ENCODE assay signal across 8 cellular contexts in the genomic region with DNA sequence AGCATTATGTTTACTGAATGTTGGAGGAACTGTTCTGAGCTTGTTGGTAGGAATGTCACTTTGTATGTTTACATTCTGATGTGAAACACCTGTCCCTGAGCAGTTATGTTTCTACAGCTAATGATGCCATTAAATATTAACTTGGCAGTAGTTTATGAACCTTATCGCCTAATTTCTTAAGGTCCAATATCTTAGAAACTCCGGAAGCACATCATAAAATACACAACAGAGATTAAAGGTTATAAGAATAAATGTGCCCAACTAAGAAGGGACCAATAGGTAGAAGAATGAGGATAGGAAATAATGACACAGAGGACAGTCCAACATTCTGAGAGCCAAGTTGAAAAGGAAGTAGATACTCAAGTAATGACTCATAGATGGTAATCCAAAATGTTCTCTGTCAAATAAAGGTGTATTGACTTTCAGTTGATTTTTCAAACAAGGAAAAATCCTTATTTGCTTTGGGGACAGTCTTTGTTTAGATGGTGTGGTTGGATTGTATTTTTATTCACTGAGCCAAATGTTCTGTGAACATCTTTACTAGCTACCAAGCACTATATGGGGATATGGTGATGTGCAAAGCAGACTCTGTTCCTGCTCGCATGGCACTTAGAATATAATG. TPM values are rescaled to one million over a fixed set of nuclear protein-coding genes. Genes with fewer than 3 reads are reported as not detected.
DNase-seq lines count a peak whose midpoint lies in the region; ATAC-seq and TF ChIP-seq lines count a peak whose summit lies in the region.

No MANE protein-coding gene starts in this region.

- H3K4me3 ChIP-seq in testis = no peak overlapping the region

- TF ChIP-seq CTCF in testis (IDR thresholded peaks at IDR 0.05) = no peak

- H3K27ac Mint-ChIP-seq in activated T-cell treated with anti-CD3 and anti-CD28 coated beads, Interleukin-2, amount 50 U/mL, for 24 hours = peak overlapping the region; percentile 84

- no peaks in the 10 kb centered on the region for H3K27me3 Mint-ChIP-seq in activated T-cell treated with anti-CD3 and anti-CD28 coated beads, Interleukin-2, amount 50 U/mL, for 24 hours

- no peaks in the 10 kb centered on the region for H3K27me3 ChIP-seq in testis

- no peaks in the 10 kb centered on the region for H3K9me3 ChIP-seq in testis

- peaks cover 5% of the 10 kb centered on the region for H3K4me1 ChIP-seq in testis

- no peaks in the 10 kb centered on the region for H3K9me3 Mint-ChIP-seq in activated T-cell treated with anti-CD3 and anti-CD28 coated beads, Interleukin-2, amount 50 U/mL, for 24 hours

- no peaks in the 10 kb centered on the region for H3K36me3 ChIP-seq in testis (ENCODE audit: low read depth, missing control alignments)

- H3K4me1 Mint-ChIP-seq in activated T-cell treated with anti-CD3 and anti-CD28 coated beads, Interleukin-2, amount 50 U/mL, for 24 hours (ENCODE audit: low read depth) = peaks cover 55% of the 10 kb centered on the region

- H3K27ac ChIP-seq in testis = no peak overlapping the region

- intact Hi-C loops in testis (cut with DNase I; ENCODE audit: low total_unique reads) = no loop called here

- TF ChIP-seq POLR2A in testis (IDR thresholded peaks at IDR 0.05) = no peak

- no peak overlapping the region for H3K4me3 Mint-ChIP-seq in activated T-cell treated with anti-CD3 and anti-CD28 coated beads, Interleukin-2, amount 50 U/mL, for 24 hours

- peaks cover 56% of the 10 kb centered on the region for H3K36me3 Mint-ChIP-seq in activated T-cell treated with anti-CD3 and anti-CD28 coated beads, Interleukin-2, amount 50 U/mL, for 24 hours (ENCODE audit: low read depth)

- WGBS in testis, 2 donors = 50 to 63% methylated on average over 3 of the region's 3 CpGs

- DNase-seq in activated T-cell treated with anti-CD3 and anti-CD28 coated beads, Interleukin-2, amount 50 U/mL, for 24 hours = no peak
- DNase-seq in activated T-cell treated with anti-CD3 and anti-CD28 coated beads for 4 hours (no peak), kidney glomerular epithelial cell (lab: John Stamatoyannopoulos, UW) (peak; percentile 55), RPMI8226 (no peak), testis (no peak), NCI-H187 (lab: John Stamatoyannopoulos, UW) (no peak)

- peak; percentile 67 for ATAC-seq in HG03196 (IDR thresholded peaks at IDR 0.05; ENCODE audit: unreplicated experiment)
- ATAC-seq in SK-N-SH treated with all-trans-retinoic acid at 6 μM for 48 hours = peak; percentile 84

TF ChIP-seq in SK-N-SH treated with all-trans-retinoic acid at 6 μM for 48 hours, 23 proteins besides CTCF, POLR2A, EP300 and RAD21:
- TF ChIP-seq CSDC2 (CRISPR knock-in tag; IDR thresholded peaks at IDR 0.05) (no peak), POU6F1 (CRISPR knock-in tag; IDR thresholded peaks at IDR 0.05; ENCODE audit: borderline replicate concordance, low read depth) (no peak), BACH2 (CRISPR knock-in tag; IDR thresholded peaks at IDR 0.05; ENCODE audit: borderline replicate concordance) (no peak), ISL1 (CRISPR knock-in tag; IDR thresholded peaks at IDR 0.05) (0 out of 2 replicates have a peak, but pooled peaks have one; percentile 9), ARNTL (CRISPR knock-in tag; IDR thresholded peaks at IDR 0.05; ENCODE audit: borderline replicate concordance, low read depth) (no peak), TCF4 (CRISPR knock-in tag; IDR thresholded peaks at IDR 0.05; ENCODE audit: borderline replicate concordance) (no peak), ZC3H10 (CRISPR knock-in tag; IDR thresholded peaks at IDR 0.05) (no peak)

RNA-seq across cellular contexts. Expression of gene LCOR, which starts 31.9 kb away (rescaled TPM):
- 10 to 100 TPM; 40.0 to 68.3 TPM for total RNA-seq in testis
- 11.6 TPM for polyA plus RNA-seq in testis (ENCODE audit: insufficient read depth, low read depth, low replicate concordance)
